In the genomic region with DNA sequence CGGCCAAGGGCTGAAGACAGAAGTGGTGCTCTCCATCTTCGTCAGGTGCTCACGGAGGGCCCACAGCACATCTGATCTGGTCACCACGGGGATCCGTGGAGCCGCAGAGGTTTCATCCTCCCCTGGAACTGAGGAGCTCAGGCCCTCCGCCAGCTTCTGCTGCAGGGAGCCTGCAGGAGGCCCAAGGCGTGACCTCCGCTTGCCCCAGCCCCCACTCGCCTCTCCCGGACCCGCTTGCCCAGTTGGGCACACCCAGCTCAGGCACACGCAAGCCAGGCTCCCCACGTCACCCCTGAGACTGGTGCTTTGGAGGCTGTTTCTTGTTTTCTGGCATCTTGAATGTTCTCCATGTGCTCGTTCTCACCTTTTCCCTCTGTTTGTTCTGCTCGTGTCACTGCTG, we compare ENCODE assay signal across 2 cellular contexts.
TF ChIP-seq lines count a peak whose summit lies in the region.

No MANE protein-coding gene starts in this region.

TF ChIP-seq in SK-N-SH, 30 proteins besides CTCF, POLR2A, EP300 and RAD21 (continued from another document):
- TF ChIP-seq, protein P1, sequence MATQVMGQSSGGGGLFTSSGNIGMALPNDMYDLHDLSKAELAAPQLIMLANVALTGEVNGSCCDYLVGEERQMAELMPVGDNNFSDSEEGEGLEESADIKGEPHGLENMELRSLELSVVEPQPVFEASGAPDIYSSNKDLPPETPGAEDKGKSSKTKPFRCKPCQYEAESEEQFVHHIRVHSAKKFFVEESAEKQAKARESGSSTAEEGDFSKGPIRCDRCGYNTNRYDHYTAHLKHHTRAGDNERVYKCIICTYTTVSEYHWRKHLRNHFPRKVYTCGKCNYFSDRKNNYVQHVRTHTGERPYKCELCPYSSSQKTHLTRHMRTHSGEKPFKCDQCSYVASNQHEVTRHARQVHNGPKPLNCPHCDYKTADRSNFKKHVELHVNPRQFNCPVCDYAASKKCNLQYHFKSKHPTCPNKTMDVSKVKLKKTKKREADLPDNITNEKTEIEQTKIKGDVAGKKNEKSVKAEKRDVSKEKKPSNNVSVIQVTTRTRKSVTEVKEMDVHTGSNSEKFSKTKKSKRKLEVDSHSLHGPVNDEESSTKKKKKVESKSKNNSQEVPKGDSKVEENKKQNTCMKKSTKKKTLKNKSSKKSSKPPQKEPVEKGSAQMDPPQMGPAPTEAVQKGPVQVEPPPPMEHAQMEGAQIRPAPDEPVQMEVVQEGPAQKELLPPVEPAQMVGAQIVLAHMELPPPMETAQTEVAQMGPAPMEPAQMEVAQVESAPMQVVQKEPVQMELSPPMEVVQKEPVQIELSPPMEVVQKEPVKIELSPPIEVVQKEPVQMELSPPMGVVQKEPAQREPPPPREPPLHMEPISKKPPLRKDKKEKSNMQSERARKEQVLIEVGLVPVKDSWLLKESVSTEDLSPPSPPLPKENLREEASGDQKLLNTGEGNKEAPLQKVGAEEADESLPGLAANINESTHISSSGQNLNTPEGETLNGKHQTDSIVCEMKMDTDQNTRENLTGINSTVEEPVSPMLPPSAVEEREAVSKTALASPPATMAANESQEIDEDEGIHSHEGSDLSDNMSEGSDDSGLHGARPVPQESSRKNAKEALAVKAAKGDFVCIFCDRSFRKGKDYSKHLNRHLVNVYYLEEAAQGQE (IDR thresholded peaks at IDR 0.05; ENCODE audit: low read depth, low read length): no peak
- TF ChIP-seq, protein P2, sequence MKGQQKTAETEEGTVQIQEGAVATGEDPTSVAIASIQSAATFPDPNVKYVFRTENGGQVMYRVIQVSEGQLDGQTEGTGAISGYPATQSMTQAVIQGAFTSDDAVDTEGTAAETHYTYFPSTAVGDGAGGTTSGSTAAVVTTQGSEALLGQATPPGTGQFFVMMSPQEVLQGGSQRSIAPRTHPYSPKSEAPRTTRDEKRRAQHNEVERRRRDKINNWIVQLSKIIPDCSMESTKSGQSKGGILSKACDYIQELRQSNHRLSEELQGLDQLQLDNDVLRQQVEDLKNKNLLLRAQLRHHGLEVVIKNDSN (IDR thresholded peaks at IDR 0.05; ENCODE audit: borderline replicate concordance, low read depth): no peak
- TF ChIP-seq FOXM1 (IDR thresholded peaks at IDR 0.05; ENCODE audit: low read depth): no peak
- no peak for TF ChIP-seq RCOR1 (IDR thresholded peaks at IDR 0.05; ENCODE audit: low read length)
- no peak for TF ChIP-seq MEF2A (IDR thresholded peaks at IDR 0.05; ENCODE audit: borderline replicate concordance, low read depth)
- no peak for TF ChIP-seq TAF1 (IDR thresholded peaks at IDR 0.05; ENCODE audit: borderline replicate concordance, low read depth, low read length)
- no peak for TF ChIP-seq GATA2 (CRISPR knock-in tag; IDR thresholded peaks at IDR 0.05)

TF ChIP-seq in SK-N-SH treated with all-trans-retinoic acid at 6 μM for 48 hours, 23 proteins besides CTCF, POLR2A, EP300 and RAD21 (continued from another document):
- TF ChIP-seq, protein P3, sequence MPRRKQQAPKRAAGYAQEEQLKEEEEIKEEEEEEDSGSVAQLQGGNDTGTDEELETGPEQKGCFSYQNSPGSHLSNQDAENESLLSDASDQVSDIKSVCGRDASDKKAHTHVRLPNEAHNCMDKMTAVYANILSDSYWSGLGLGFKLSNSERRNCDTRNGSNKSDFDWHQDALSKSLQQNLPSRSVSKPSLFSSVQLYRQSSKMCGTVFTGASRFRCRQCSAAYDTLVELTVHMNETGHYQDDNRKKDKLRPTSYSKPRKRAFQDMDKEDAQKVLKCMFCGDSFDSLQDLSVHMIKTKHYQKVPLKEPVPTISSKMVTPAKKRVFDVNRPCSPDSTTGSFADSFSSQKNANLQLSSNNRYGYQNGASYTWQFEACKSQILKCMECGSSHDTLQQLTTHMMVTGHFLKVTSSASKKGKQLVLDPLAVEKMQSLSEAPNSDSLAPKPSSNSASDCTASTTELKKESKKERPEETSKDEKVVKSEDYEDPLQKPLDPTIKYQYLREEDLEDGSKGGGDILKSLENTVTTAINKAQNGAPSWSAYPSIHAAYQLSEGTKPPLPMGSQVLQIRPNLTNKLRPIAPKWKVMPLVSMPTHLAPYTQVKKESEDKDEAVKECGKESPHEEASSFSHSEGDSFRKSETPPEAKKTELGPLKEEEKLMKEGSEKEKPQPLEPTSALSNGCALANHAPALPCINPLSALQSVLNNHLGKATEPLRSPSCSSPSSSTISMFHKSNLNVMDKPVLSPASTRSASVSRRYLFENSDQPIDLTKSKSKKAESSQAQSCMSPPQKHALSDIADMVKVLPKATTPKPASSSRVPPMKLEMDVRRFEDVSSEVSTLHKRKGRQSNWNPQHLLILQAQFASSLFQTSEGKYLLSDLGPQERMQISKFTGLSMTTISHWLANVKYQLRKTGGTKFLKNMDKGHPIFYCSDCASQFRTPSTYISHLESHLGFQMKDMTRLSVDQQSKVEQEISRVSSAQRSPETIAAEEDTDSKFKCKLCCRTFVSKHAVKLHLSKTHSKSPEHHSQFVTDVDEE (CRISPR knock-in tag; IDR thresholded peaks at IDR 0.05): no peak
- TF ChIP-seq, protein P4, sequence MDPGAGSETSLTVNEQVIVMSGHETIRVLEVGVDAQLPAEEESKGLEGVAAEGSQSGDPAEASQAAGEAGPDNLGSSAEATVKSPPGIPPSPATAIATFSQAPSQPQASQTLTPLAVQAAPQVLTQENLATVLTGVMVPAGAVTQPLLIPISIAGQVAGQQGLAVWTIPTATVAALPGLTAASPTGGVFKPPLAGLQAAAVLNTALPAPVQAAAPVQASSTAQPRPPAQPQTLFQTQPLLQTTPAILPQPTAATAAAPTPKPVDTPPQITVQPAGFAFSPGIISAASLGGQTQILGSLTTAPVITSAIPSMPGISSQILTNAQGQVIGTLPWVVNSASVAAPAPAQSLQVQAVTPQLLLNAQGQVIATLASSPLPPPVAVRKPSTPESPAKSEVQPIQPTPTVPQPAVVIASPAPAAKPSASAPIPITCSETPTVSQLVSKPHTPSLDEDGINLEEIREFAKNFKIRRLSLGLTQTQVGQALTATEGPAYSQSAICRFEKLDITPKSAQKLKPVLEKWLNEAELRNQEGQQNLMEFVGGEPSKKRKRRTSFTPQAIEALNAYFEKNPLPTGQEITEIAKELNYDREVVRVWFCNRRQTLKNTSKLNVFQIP (CRISPR knock-in tag; IDR thresholded peaks at IDR 0.05; ENCODE audit: borderline replicate concordance, low read depth): no peak
- no peak for TF ChIP-seq ZC3H10 (CRISPR knock-in tag; IDR thresholded peaks at IDR 0.05)
- no peak for TF ChIP-seq ZNF8 (CRISPR knock-in tag; IDR thresholded peaks at IDR 0.05)
- no peak for TF ChIP-seq ZFP3 (CRISPR knock-in tag; IDR thresholded peaks at IDR 0.05)
- TF ChIP-seq ZFP30 (CRISPR knock-in tag; IDR thresholded peaks at IDR 0.05): no peak
- no peak for TF ChIP-seq ZNF70 (CRISPR knock-in tag; IDR thresholded peaks at IDR 0.05)
- no peak for TF ChIP-seq ISL1 (CRISPR knock-in tag; IDR thresholded peaks at IDR 0.05)
- no peak for TF ChIP-seq TCF4 (CRISPR knock-in tag; IDR thresholded peaks at IDR 0.05; ENCODE audit: borderline replicate concordance)
- no peak for TF ChIP-seq BACH2 (CRISPR knock-in tag; IDR thresholded peaks at IDR 0.05; ENCODE audit: borderline replicate concordance)
- TF ChIP-seq, protein P5, sequence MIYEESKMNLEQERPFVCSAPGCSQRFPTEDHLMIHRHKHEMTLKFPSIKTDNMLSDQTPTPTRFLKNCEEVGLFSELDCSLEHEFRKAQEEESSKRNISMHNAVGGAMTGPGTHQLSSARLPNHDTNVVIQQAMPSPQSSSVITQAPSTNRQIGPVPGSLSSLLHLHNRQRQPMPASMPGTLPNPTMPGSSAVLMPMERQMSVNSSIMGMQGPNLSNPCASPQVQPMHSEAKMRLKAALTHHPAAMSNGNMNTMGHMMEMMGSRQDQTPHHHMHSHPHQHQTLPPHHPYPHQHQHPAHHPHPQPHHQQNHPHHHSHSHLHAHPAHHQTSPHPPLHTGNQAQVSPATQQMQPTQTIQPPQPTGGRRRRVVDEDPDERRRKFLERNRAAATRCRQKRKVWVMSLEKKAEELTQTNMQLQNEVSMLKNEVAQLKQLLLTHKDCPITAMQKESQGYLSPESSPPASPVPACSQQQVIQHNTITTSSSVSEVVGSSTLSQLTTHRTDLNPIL (CRISPR knock-in tag; IDR thresholded peaks at IDR 0.05; ENCODE audit: low read depth): no peak
